21 cellular contexts compared by ENCODE assay signal in the genomic region with DNA sequence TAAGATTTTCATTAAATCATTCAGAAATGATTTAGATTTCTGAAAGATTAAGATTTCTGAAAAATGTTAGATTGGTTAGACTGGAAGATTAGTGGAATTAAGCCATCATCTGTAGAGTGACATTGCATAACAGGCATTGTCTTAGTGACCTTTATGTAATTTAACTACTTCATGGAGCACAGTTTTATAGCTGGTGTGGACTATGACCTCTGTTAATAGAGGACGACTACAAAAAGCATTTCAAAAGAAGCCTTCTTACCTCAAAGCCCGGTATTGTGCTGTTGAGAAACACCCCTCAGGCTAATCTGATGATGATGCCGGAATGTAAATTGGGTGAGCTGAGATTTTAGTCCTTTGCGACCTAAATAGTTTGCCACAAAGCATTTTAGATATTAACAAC. TPM values are rescaled to one million over a fixed set of nuclear protein-coding genes. Genes with fewer than 3 reads are reported as not detected.
DNase-seq lines count a peak whose midpoint lies in the region; ATAC-seq and TF ChIP-seq lines count a peak whose summit lies in the region.
"Had no signal": no experiment of that assay in that cellular context is flagged by ENCODE, and none has a peak within 500 bp of the region (broad histone marks: within the 10 kb centered on the region; RNA-seq: fewer than 3 reads in every experiment).

No MANE protein-coding gene starts in this region.

- no TSS peak for BruUV-seq in Calu3 (replicated peaks; lab: Mats Ljungman, UMichigan)

- intact Hi-C loops in Calu3 (cut with micrococcal nuclease; ENCODE audit: unreplicated experiment) = no loop called here
- intact Hi-C loops in heart left ventricle (cut with DNase I) = no loop called here

- DNase-seq in Calu3 (peak; percentile 4), NCI-H226 (peak; percentile 22), epithelial cell of prostate (ENCODE audit: low read depth, low spot score) (no peak), mesendoderm (peak; percentile 66), NCI-H2081 (lab: John Stamatoyannopoulos, UW) (no peak), heart left ventricle (no peak), H7 (no peak)
- DNase-seq: CD8-positive, alpha-beta memory T cell; effector CD8-positive, alpha-beta T cell; GDM1; GM23248; left ventricle myocardium inferior; NCI-H1694 treated with DMSO at 0.1 percent for 48 hours; NCI-H510A treated with DMSO at 0.1 percent for 48 hours; stimulated activated CD4-positive, alpha-beta T cell treated with anti-CD3 and anti-CD28 coated beads, Interleukin-2, amount 100 ng/mL, for 48 hours; uterus had no signal

- H3K4me3 Mint-ChIP-seq in Calu3 (ENCODE audit: low read depth, unreplicated experiment) = no peak overlapping the region
- H3K4me3 Mint-ChIP-seq: CD8-positive, alpha-beta memory T cell; central memory CD8-positive, alpha-beta T cell; T-helper 2 cell treated with Interferon-gamma antibody and Interleukin-4, amounts not matched to agents 5 μg/mL and 100 μg/mL, for 36 hours had no signal

- H3K4me1 Mint-ChIP-seq in Calu3 (ENCODE audit: low read depth, unreplicated experiment) = peaks cover 51% of the 10 kb centered on the region

- H2BK5ac ChIP-seq in mesendoderm (ENCODE audit: low read length) = no peak overlapping the region

- no peak overlapping the region for H4K5ac ChIP-seq in mesendoderm (ENCODE audit: low read length)

- CTCF ChIA-PET in Calu3 (lab: Charles Lee) = interaction anchor here (0.6 kb wide), 2 partner anchors 102 to 939 kb away, joined by 5 read pairs; no protein-coding TSS in a partner anchor

- H2BK120ac ChIP-seq in mesendoderm (ENCODE audit: low read depth, low read length) = no peak overlapping the region

- no peak overlapping the region for H3K4ac ChIP-seq in mesendoderm (ENCODE audit: low read depth, low read length)

- H3K4me1 ChIP-seq in mesendoderm (ENCODE audit: control insufficient read depth, low read depth, low read length) = peaks cover 5% of the 10 kb centered on the region
- peaks cover 0 to 22% (median 13%) of the 10 kb centered on the region in 12 donors for H3K4me1 ChIP-seq in heart left ventricle
- H3K4me1 ChIP-seq: uterus had no signal

- H3K27ac Mint-ChIP-seq in Calu3 (ENCODE audit: unreplicated experiment) = peak overlapping the region; percentile 13
- H3K27ac Mint-ChIP-seq: CD8-positive, alpha-beta memory T cell; T-helper 2 cell treated with Interferon-gamma antibody and Interleukin-4, amounts not matched to agents 5 μg/mL and 100 μg/mL, for 36 hours had no signal

- H4K8ac ChIP-seq in mesendoderm (ENCODE audit: low read depth, low read length) = no peak overlapping the region

- H3K9ac ChIP-seq in mesendoderm (ENCODE audit: low read length) = no peak overlapping the region
- H3K9ac ChIP-seq: GM23248, parathyroid adenoma had no signal

- H3K4me2 ChIP-seq in mesendoderm (ENCODE audit: low read length) = no peak overlapping the region

- no peak for TF ChIP-seq POLR2A in heart left ventricle (IDR thresholded peaks at IDR 0.05)

- no peak overlapping the region for H2BK15ac ChIP-seq in mesendoderm (replicated peaks; ENCODE audit: low read depth)

- H3K79me2 ChIP-seq in mesendoderm (ENCODE audit: control insufficient read depth, insufficient read depth, low read length) = no peaks in the 10 kb centered on the region
- H3K79me2 ChIP-seq: parathyroid adenoma had no signal

- H3K36me3 Mint-ChIP-seq in Calu3 (ENCODE audit: insufficient read depth, unreplicated experiment) = peaks cover 5% of the 10 kb centered on the region

- H3K4me3 ChIP-seq in mesendoderm (ENCODE audit: low read length) (no peak overlapping the region), heart left ventricle (no peak overlapping the region), H7 (ENCODE audit: insufficient read depth, low read depth, low read length) (no peak overlapping the region)
- H3K4me3 ChIP-seq: GM23248, left ventricle myocardium inferior, uterus had no signal

- H3K56ac ChIP-seq in mesendoderm (ENCODE audit: low read length) = no peak overlapping the region

- no peaks in the 10 kb centered on the region for H3K79me1 ChIP-seq in mesendoderm (ENCODE audit: low read length)

- no peak for TF ChIP-seq CTCF in Calu3 (IDR thresholded peaks at IDR 0.05; ENCODE audit: unreplicated experiment)
- no peak for TF ChIP-seq CTCF in heart left ventricle (IDR thresholded peaks at IDR 0.05)

- H3K9me3 ChIP-seq in heart left ventricle = no peaks in the 10 kb centered on the region
- H3K9me3 ChIP-seq: left ventricle myocardium inferior, uterus had no signal

- H3K27me3 ChIP-seq in mesendoderm (ENCODE audit: insufficient read depth, low read length, poor library complexity) (no peaks in the 10 kb centered on the region), heart left ventricle (no peaks in the 10 kb centered on the region), H7 (ENCODE audit: control insufficient read depth, insufficient read depth, low read length) (no peaks in the 10 kb centered on the region)
- H3K27me3 ChIP-seq: uterus had no signal

- no CpG with 5 or more reads among the region's 4 CpGs for WGBS in mesendoderm (ENCODE audit: extremely low coverage, insufficient coverage, low lambda C conversion rate)
- 91 to 93% (median 92%) methylated on average over 4 of the region's 4 CpGs for WGBS in heart left ventricle, 4 donors

- no peaks in the 10 kb centered on the region for H3K27me3 Mint-ChIP-seq in Calu3 (ENCODE audit: unreplicated experiment)
- H3K27me3 Mint-ChIP-seq: CD8-positive, alpha-beta memory T cell; central memory CD8-positive, alpha-beta T cell had no signal

- H3K27ac ChIP-seq in epithelial cell of prostate (peak overlapping the region; percentile 85), mesendoderm (ENCODE audit: low read depth, low read length) (no peak overlapping the region), heart left ventricle (no peak overlapping the region)
- H3K27ac ChIP-seq: GM23248, left ventricle myocardium inferior, parathyroid adenoma, uterus had no signal

- no peak for ATAC-seq in HG02642 (IDR thresholded peaks at IDR 0.05; ENCODE audit: poor library complexity, unreplicated experiment)
- no peak for ATAC-seq in heart left ventricle

- no peak overlapping the region for H3K23ac ChIP-seq in mesendoderm (ENCODE audit: low read length)

- H2AK5ac ChIP-seq in mesendoderm (ENCODE audit: low read length) = no peak overlapping the region

- H3K36me3 ChIP-seq in mesendoderm (ENCODE audit: control insufficient read depth, insufficient read depth, low read length) (no peaks in the 10 kb centered on the region), heart left ventricle (no peaks in the 10 kb centered on the region), H7 (replicated peaks; ENCODE audit: control insufficient read depth, insufficient read depth, low read length) (no peaks in the 10 kb centered on the region)
- H3K36me3 ChIP-seq: left ventricle myocardium inferior, uterus had no signal

- no peaks in the 10 kb centered on the region for H3K9me3 Mint-ChIP-seq in Calu3 (ENCODE audit: low read depth, unreplicated experiment)
- H3K9me3 Mint-ChIP-seq: CD8-positive, alpha-beta memory T cell; central memory CD8-positive, alpha-beta T cell; T-helper 2 cell treated with Interferon-gamma antibody and Interleukin-4, amounts not matched to agents 5 μg/mL and 100 μg/mL, for 36 hours had no signal

- no peak overlapping the region for H3K18ac ChIP-seq in mesendoderm (ENCODE audit: low read length)

RNA-seq across cellular contexts. Expression of a gene that starts 55.6 kb away (rescaled TPM):
- total RNA-seq in Calu3 (2022) (18.3 and 19.7 TPM in 2 replicates), heart left ventricle (10 to 100 TPM; 13.5 to 28.8 (median 23.9) TPM)
- 17.1 TPM for polyA plus RNA-seq in mesendoderm (2013, experiment 1 of 2)
- 16.8 TPM for polyA plus RNA-seq in mesendoderm (2013, experiment 2 of 2)
- 10 to 100 TPM; 10.6 to 20.3 TPM for polyA plus RNA-seq in heart left ventricle
- 29.6 and 30.0 TPM in 2 replicates for total RNA-seq in H7 (2014; rRNA removed; shearing (Covaris generic))
- total RNA-seq: OCI-LY7 had no signal

Comparison
In these comparisons a context has a peak if more than half of its experiments do, and no peak if none do; other contexts are left out.
1. DNase-seq: peak in Calu3 (single experiment), NCI-H226 (single experiment) and mesendoderm (single experiment); none in epithelial cell of prostate (single experiment), NCI-H2081 (0 of 2), heart left ventricle (0 of 5) and H7 (single experiment).